12 cellular contexts compared by ENCODE assay signal in the genomic region with DNA sequence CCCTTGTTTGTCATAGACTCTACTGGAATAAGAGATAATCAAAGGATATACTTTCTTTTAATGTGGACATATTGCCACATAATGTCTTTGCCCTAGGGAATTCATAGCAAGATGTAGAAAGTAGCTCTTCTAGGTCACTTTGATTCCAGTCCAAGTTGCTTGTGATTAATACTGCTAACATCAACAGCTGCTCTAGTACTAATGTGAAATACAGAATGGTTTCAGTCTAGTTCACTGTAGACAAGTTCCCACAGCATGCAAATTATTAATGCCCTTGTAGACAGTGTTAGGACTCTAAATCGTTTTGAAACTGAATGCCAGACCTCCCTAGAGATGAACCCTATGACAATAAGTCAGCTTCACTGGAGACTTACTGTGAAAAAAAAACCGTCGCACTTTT.
DNase-seq lines count a peak whose midpoint lies in the region; ATAC-seq and TF ChIP-seq lines count a peak whose summit lies in the region.
"Had no signal": no experiment of that assay in that cellular context is flagged by ENCODE, and none has a peak within 500 bp of the region (broad histone marks: within the 10 kb centered on the region; RNA-seq: fewer than 3 reads in every experiment).

No MANE protein-coding gene starts in this region.

- no peak overlapping the region for H3K4me2 ChIP-seq in neural progenitor cell
- H3K4me2 ChIP-seq: KMS-11 had no signal

- H3K4me1 ChIP-seq in testis (no peaks in the 10 kb centered on the region), neural progenitor cell (peaks cover 3% of the 10 kb centered on the region)

- DNase-seq in NCI-H2171 (lab: John Stamatoyannopoulos, UW) (peak; percentile 94), testis (no peak), neural progenitor cell (ENCODE audit: low spot score) (no peak)
- DNase-seq: activated CD8-positive, alpha-beta T cell treated with anti-CD3 and anti-CD28 coated beads, Interleukin-2, amount 10 ng/mL, durations not matched to agents 7 days and 5 days; activated naive CD8-positive, alpha-beta T cell treated with anti-CD3 and anti-CD28 coated beads, Interleukin-2, amount 50 U/mL, for 24 hours; stimulated activated CD4-positive, alpha-beta T cell treated with anti-CD3 and anti-CD28 coated beads, Interleukin-4, amount 100 ng/mL, for 24 hours had no signal

- no peaks in the 10 kb centered on the region for H3K27me3 Mint-ChIP-seq in neural progenitor cell (ENCODE audit: insufficient read depth, low read depth)
- H3K27me3 Mint-ChIP-seq: activated naive CD8-positive, alpha-beta T cell treated with anti-CD3 and anti-CD28 coated beads, Interleukin-2, amount 50 U/mL, for 24 hours had no signal

- H3K27me3 ChIP-seq in testis = no peaks in the 10 kb centered on the region
- no peaks in the 10 kb centered on the region for H3K27me3 ChIP-seq in neural progenitor cell

- intact Hi-C loops in testis (cut with DNase I; ENCODE audit: low total_unique reads) = no loop called here

- no peaks in the 10 kb centered on the region for H3K79me2 ChIP-seq in neural progenitor cell (ENCODE audit: low read depth)

- H3K27ac ChIP-seq in testis = no peak overlapping the region
- H3K27ac ChIP-seq in neural progenitor cell = no peak overlapping the region
- H3K27ac ChIP-seq: KMS-11 had no signal

- H3K9me3 ChIP-seq in testis (no peaks in the 10 kb centered on the region), neural progenitor cell (ENCODE audit: low read depth) (no peaks in the 10 kb centered on the region)

- H3K4me1 Mint-ChIP-seq in neural progenitor cell = no peaks in the 10 kb centered on the region
- H3K4me1 Mint-ChIP-seq: activated naive CD8-positive, alpha-beta T cell treated with anti-CD3 and anti-CD28 coated beads, Interleukin-2, amount 50 U/mL, for 24 hours had no signal

- H3K4me3 Mint-ChIP-seq in neural progenitor cell = no peak overlapping the region
- H3K4me3 Mint-ChIP-seq: activated CD8-positive, alpha-beta T cell treated with anti-CD3 and anti-CD28 coated beads, Interleukin-2, amount 10 ng/mL, durations not matched to agents 7 days and 5 days; activated naive CD8-positive, alpha-beta T cell treated with anti-CD3 and anti-CD28 coated beads, Interleukin-2, amount 50 U/mL, for 24 hours had no signal

- H3K4me3 ChIP-seq in testis (no peak overlapping the region), neural progenitor cell (no peak overlapping the region)

- H4K20me1 ChIP-seq in neural progenitor cell (ENCODE audit: low read depth) = no peaks in the 10 kb centered on the region

- TF ChIP-seq POLR2A in testis (IDR thresholded peaks at IDR 0.05) = no peak

- TF ChIP-seq CTCF in testis (IDR thresholded peaks at IDR 0.05) = no peak
- TF ChIP-seq CTCF in neural progenitor cell (IDR thresholded peaks at IDR 0.05) = no peak

- no peaks in the 10 kb centered on the region for H3K9me3 Mint-ChIP-seq in neural progenitor cell

- H3K36me3 ChIP-seq in testis (ENCODE audit: low read depth, missing control alignments) = no peaks in the 10 kb centered on the region
- no peaks in the 10 kb centered on the region for H3K36me3 ChIP-seq in neural progenitor cell

- no peak overlapping the region for H3K27ac Mint-ChIP-seq in neural progenitor cell
- H3K27ac Mint-ChIP-seq: activated CD8-positive, alpha-beta T cell treated with anti-CD3 and anti-CD28 coated beads, Interleukin-2, amount 10 ng/mL, durations not matched to agents 7 days and 5 days; activated naive CD8-positive, alpha-beta T cell treated with anti-CD3 and anti-CD28 coated beads, Interleukin-2, amount 50 U/mL, for 24 hours had no signal

- no peak overlapping the region for H3K9ac ChIP-seq in neural progenitor cell
- H3K9ac ChIP-seq: KMS-11 had no signal

- H3F3A ChIP-seq in neural progenitor cell (ENCODE audit: low read depth) = no peaks in the 10 kb centered on the region

- no peaks in the 10 kb centered on the region for H3K36me3 Mint-ChIP-seq in neural progenitor cell

- WGBS in testis, 2 donors = 74 to 81% methylated on average over 3 of the region's 3 CpGs

- H2AFZ ChIP-seq in neural progenitor cell (replicated peaks) = no peak overlapping the region

- ATAC-seq in GM18511 (IDR thresholded peaks at IDR 0.05; ENCODE audit: unreplicated experiment) = peak; percentile 92
- ATAC-seq in GM21390 (IDR thresholded peaks at IDR 0.05; ENCODE audit: unreplicated experiment) = peak; percentile 93
- peak; percentile 69 for ATAC-seq in HG03039 (IDR thresholded peaks at IDR 0.05; ENCODE audit: unreplicated experiment)
- no peak for ATAC-seq in HG03378 (IDR thresholded peaks at IDR 0.05; ENCODE audit: unreplicated experiment)
- no peak for ATAC-seq in HG02884 (IDR thresholded peaks at IDR 0.05; ENCODE audit: unreplicated experiment)
- ATAC-seq: activated CD8-positive, alpha-beta T cell treated with anti-CD3 and anti-CD28 coated beads, Interleukin-2, amount 10 ng/mL, durations not matched to agents 7 days and 5 days; activated naive CD8-positive, alpha-beta T cell treated with anti-CD3 and anti-CD28 coated beads, Interleukin-2, amount 50 U/mL, for 24 hours had no signal

Comparison
In these comparisons a context has a peak if more than half of its experiments do, and no peak if none do; other contexts are left out.
1. ATAC-seq: peak in GM18511 (single experiment), GM21390 (single experiment) and HG03039 (single experiment); none in HG03378 (single experiment) and HG02884 (single experiment).